ENCODE assay signal across 16 cellular contexts in the genomic region with DNA sequence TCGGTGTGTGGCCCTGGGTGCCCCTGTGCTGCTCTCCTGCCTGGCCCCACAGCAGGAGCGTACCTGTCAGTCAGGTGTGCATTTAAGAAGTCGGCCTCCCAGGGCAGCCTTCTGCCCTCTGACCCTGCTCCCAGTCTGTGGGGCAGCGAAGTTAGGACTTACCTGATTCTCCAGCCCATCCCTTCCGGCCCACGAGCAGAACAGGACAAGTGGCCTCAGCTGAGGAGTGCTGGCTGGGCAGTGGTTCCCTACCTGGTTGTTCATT. TPM values are rescaled to one million over a fixed set of nuclear protein-coding genes. Genes with fewer than 3 reads are reported as not detected.
A peak's percentile ranks its signal among the peaks of the same experiment; 100 is the strongest.
DNase-seq lines count a peak whose midpoint lies in the region; ATAC-seq and TF ChIP-seq lines count a peak whose summit lies in the region.
"Had no signal": no experiment of that assay in that cellular context is flagged by ENCODE, and none has a peak within 500 bp of the region (broad histone marks: within the 10 kb centered on the region; RNA-seq: fewer than 3 reads in every experiment).

No MANE protein-coding gene starts in this region.

- POLR2A ChIA-PET in WTC11 (lab: Charles Lee): interaction anchor here (1.0 to 1.2 kb wide), 2 partner anchors 13 to 17 kb away, joined by 3 read pairs; no protein-coding TSS in a partner anchor

- DNase-seq in GM23338 (ENCODE audit: low spot score) (no peak), WTC11 (ENCODE audit: low spot score) (no peak), lower lobe of right lung (peak; percentile 23), thyroid gland (peak in 1 of 2 donors; percentile 20), kidney tubule cell (ENCODE audit: low spot score) (no peak), MV-4-11 (lab: John Stamatoyannopoulos, UW) (no peak), CD1c-positive myeloid dendritic cell (ENCODE audit: extremely low spot score) (no peak)
- DNase-seq: DND-41, MM.1S, NCI-H1092 treated with DMSO at 0.1 percent for 48 hours, NCI-H2081 treated with DMSO at 0.1 percent for 48 hours, NCI-H510A, NCI-H774, SIG-M5 had no signal

- CTCF ChIA-PET in WTC11 (lab: Charles Lee): interaction anchor here (0.9 to 1.9 kb wide), 5 partner anchors 16 to 143 kb away, joined by 3 to 8 read pairs (median 3); no protein-coding TSS in a partner anchor

- intact Hi-C loops in lower lobe of right lung (cut with DNase I): no loop called here
- intact Hi-C loops in thyroid gland (cut with DNase I): loop anchor here (5.0 kb wide), 1 partner anchor 73 kb away; no protein-coding TSS in a partner anchor

- no peak; the same call in 1 of the 3 replicates for ATAC-seq in GM23338
- ATAC-seq in WTC11: no peak; the same call in 1 of the 2 replicates
- ATAC-seq in lower lobe of right lung: no peak
- ATAC-seq: SK-N-SH treated with all-trans-retinoic acid at 6 μM for 48 hours had no signal

- H4K20me1 ChIP-seq in GM23338 (replicated peaks; ENCODE audit: insufficient read depth): peaks cover 93% of the 10 kb centered on the region

- peaks cover 93% of the 10 kb centered on the region for H3K4me1 Mint-ChIP-seq in GM23338
- H3K4me1 Mint-ChIP-seq in WTC11: peaks cover 95% of the 10 kb centered on the region

- WGBS in thyroid gland, 2 donors: 78 to 88% methylated on average over 3 to 6 of the region's 6 CpGs

- peaks cover 12% of the 10 kb centered on the region for H3F3A ChIP-seq in GM23338 (replicated peaks; ENCODE audit: low read depth)

- H3K27me3 ChIP-seq in GM23338 (ENCODE audit: insufficient read depth) (no peaks in the 10 kb centered on the region), lower lobe of right lung (ENCODE audit: low read depth) (no peaks in the 10 kb centered on the region), thyroid gland (no peaks in the 10 kb centered on the region)

- peaks cover 91% of the 10 kb centered on the region for H3K36me3 Mint-ChIP-seq in GM23338 (ENCODE audit: low read depth)
- peaks cover 54% of the 10 kb centered on the region for H3K36me3 Mint-ChIP-seq in WTC11

- TF ChIP-seq CTCF in GM23338 (conservative IDR thresholded peaks at IDR 0.05; ENCODE audit: low read depth in 2 of 2) (no peak), WTC11 (IDR thresholded peaks at IDR 0.05) (no peak), lower lobe of right lung (IDR thresholded peaks at IDR 0.05) (no peak), thyroid gland (IDR thresholded peaks at IDR 0.05) (no peak)

- H3K4me3 Mint-ChIP-seq in GM23338: peak overlapping the region; percentile 60
- H3K4me3 Mint-ChIP-seq in WTC11: peak overlapping the region; percentile 45
- H3K4me3 Mint-ChIP-seq: CD14-positive monocyte had no signal

- peak overlapping the region; percentile 61 for H3K4me2 ChIP-seq in GM23338

- peak overlapping the region; percentile 91 for H3K27ac Mint-ChIP-seq in GM23338
- peak overlapping the region; percentile 90 for H3K27ac Mint-ChIP-seq in WTC11

- H3K79me2 ChIP-seq in GM23338 (replicated peaks; ENCODE audit: insufficient read depth): peaks cover 100% of the 10 kb centered on the region

- no peaks in the 10 kb centered on the region; the same call in 2 of the 3 replicates for H3K9me3 Mint-ChIP-seq in GM23338
- no peaks in the 10 kb centered on the region for H3K9me3 Mint-ChIP-seq in WTC11

- H3K36me3 ChIP-seq in GM23338 (ENCODE audit: insufficient read depth) (peaks cover 19% of the 10 kb centered on the region), lower lobe of right lung (peaks cover 29% of the 10 kb centered on the region), thyroid gland (peaks cover 3 to 8% of the 10 kb centered on the region in 2 donors)

- H3K27ac ChIP-seq in GM23338 (ENCODE audit: low read depth) (peak overlapping the region; percentile 89), lower lobe of right lung (no peak overlapping the region), thyroid gland (peak overlapping the region; percentile 10 to 61 (median 59))

- H3K4me1 ChIP-seq in GM23338 (ENCODE audit: insufficient read depth) (peaks cover 96% of the 10 kb centered on the region), lower lobe of right lung (peaks cover 30% of the 10 kb centered on the region), thyroid gland (peaks cover 60 to 66% of the 10 kb centered on the region in 2 donors)

- H2AFZ ChIP-seq in GM23338: no peak overlapping the region

- no peaks in the 10 kb centered on the region for H3K9me3 ChIP-seq in lower lobe of right lung
- H3K9me3 ChIP-seq in thyroid gland: no peaks in the 10 kb centered on the region

- H3K27me3 Mint-ChIP-seq in GM23338 (ENCODE audit: insufficient read depth, low read depth, poor library complexity) (peaks cover 27% of the 10 kb centered on the region), WTC11 (ENCODE audit: low read depth) (no peaks in the 10 kb centered on the region)

- TF ChIP-seq POLR2A in thyroid gland (IDR thresholded peaks at IDR 0.05): no peak

- H3K9me2 ChIP-seq in GM23338 (ENCODE audit: insufficient read depth): no peaks in the 10 kb centered on the region

- H3K4me3 ChIP-seq in GM23338 (peak overlapping the region; percentile 37; the same call in 1 of the 2 replicates), lower lobe of right lung (no peak overlapping the region), thyroid gland (replicated peaks in 1 of 3) (no peak overlapping the region)

TF ChIP-seq in GM23338, 12 proteins besides CTCF, POLR2A, EP300 and RAD21 (continues in another document):
- TF ChIP-seq, protein P1, sequence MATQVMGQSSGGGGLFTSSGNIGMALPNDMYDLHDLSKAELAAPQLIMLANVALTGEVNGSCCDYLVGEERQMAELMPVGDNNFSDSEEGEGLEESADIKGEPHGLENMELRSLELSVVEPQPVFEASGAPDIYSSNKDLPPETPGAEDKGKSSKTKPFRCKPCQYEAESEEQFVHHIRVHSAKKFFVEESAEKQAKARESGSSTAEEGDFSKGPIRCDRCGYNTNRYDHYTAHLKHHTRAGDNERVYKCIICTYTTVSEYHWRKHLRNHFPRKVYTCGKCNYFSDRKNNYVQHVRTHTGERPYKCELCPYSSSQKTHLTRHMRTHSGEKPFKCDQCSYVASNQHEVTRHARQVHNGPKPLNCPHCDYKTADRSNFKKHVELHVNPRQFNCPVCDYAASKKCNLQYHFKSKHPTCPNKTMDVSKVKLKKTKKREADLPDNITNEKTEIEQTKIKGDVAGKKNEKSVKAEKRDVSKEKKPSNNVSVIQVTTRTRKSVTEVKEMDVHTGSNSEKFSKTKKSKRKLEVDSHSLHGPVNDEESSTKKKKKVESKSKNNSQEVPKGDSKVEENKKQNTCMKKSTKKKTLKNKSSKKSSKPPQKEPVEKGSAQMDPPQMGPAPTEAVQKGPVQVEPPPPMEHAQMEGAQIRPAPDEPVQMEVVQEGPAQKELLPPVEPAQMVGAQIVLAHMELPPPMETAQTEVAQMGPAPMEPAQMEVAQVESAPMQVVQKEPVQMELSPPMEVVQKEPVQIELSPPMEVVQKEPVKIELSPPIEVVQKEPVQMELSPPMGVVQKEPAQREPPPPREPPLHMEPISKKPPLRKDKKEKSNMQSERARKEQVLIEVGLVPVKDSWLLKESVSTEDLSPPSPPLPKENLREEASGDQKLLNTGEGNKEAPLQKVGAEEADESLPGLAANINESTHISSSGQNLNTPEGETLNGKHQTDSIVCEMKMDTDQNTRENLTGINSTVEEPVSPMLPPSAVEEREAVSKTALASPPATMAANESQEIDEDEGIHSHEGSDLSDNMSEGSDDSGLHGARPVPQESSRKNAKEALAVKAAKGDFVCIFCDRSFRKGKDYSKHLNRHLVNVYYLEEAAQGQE (IDR thresholded peaks at IDR 0.05; ENCODE audit: unreplicated experiment): no peak

TF ChIP-seq in WTC11, 78 proteins besides CTCF, POLR2A, EP300 and RAD21 (continues in another document):
- TF ChIP-seq, protein P2, sequence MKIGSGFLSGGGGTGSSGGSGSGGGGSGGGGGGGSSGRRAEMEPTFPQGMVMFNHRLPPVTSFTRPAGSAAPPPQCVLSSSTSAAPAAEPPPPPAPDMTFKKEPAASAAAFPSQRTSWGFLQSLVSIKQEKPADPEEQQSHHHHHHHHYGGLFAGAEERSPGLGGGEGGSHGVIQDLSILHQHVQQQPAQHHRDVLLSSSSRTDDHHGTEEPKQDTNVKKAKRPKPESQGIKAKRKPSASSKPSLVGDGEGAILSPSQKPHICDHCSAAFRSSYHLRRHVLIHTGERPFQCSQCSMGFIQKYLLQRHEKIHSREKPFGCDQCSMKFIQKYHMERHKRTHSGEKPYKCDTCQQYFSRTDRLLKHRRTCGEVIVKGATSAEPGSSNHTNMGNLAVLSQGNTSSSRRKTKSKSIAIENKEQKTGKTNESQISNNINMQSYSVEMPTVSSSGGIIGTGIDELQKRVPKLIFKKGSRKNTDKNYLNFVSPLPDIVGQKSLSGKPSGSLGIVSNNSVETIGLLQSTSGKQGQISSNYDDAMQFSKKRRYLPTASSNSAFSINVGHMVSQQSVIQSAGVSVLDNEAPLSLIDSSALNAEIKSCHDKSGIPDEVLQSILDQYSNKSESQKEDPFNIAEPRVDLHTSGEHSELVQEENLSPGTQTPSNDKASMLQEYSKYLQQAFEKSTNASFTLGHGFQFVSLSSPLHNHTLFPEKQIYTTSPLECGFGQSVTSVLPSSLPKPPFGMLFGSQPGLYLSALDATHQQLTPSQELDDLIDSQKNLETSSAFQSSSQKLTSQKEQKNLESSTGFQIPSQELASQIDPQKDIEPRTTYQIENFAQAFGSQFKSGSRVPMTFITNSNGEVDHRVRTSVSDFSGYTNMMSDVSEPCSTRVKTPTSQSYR (CRISPR knock-in tag; IDR thresholded peaks at IDR 0.05): no peak
- no peak for TF ChIP-seq NR2C2 (CRISPR knock-in tag; IDR thresholded peaks at IDR 0.05)
- TF ChIP-seq, protein P3, sequence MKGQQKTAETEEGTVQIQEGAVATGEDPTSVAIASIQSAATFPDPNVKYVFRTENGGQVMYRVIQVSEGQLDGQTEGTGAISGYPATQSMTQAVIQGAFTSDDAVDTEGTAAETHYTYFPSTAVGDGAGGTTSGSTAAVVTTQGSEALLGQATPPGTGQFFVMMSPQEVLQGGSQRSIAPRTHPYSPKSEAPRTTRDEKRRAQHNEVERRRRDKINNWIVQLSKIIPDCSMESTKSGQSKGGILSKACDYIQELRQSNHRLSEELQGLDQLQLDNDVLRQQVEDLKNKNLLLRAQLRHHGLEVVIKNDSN (CRISPR knock-in tag; IDR thresholded peaks at IDR 0.05): no peak
- no peak for TF ChIP-seq TCF7 (CRISPR knock-in tag; IDR thresholded peaks at IDR 0.05; ENCODE audit: low read depth)
- no peak for TF ChIP-seq NFATC4 (CRISPR knock-in tag; IDR thresholded peaks at IDR 0.05)
- TF ChIP-seq CREB1 (CRISPR knock-in tag; IDR thresholded peaks at IDR 0.05): no peak
- TF ChIP-seq MXD4 (CRISPR knock-in tag; IDR thresholded peaks at IDR 0.05; ENCODE audit: borderline replicate concordance): no peak
- no peak for TF ChIP-seq MAX (CRISPR knock-in tag; IDR thresholded peaks at IDR 0.05)
- no peak; the same call in 1 of the 2 replicates for TF ChIP-seq ZNF121 (CRISPR knock-in tag; IDR thresholded peaks at IDR 0.05)

RNA-seq across cellular contexts. Expression of gene CTBP2, which starts 24.7 kb away (rescaled TPM):
- 233 and 265 TPM in 2 replicates for total RNA-seq in GM23338 (2014; rRNA removed; shearing (Covaris generic))
- 133 and 138 TPM in 2 replicates for polyA plus RNA-seq in GM23338 (2016; fragmentation: Nextera tagmentation; extraction: Ambion mirVana)
- total RNA-seq in WTC11 (2021): 175 to 191 TPM (median 181 TPM) in 3 replicates
- total RNA-seq in lower lobe of right lung: 73.0 TPM
- total RNA-seq in thyroid gland: 100 to 1,000 TPM in 3 of 4 donors, 10 to 100 TPM in 1; 92.4 to 136 (median 125) TPM
